11 cellular contexts compared by ENCODE assay signal in the genomic region with DNA sequence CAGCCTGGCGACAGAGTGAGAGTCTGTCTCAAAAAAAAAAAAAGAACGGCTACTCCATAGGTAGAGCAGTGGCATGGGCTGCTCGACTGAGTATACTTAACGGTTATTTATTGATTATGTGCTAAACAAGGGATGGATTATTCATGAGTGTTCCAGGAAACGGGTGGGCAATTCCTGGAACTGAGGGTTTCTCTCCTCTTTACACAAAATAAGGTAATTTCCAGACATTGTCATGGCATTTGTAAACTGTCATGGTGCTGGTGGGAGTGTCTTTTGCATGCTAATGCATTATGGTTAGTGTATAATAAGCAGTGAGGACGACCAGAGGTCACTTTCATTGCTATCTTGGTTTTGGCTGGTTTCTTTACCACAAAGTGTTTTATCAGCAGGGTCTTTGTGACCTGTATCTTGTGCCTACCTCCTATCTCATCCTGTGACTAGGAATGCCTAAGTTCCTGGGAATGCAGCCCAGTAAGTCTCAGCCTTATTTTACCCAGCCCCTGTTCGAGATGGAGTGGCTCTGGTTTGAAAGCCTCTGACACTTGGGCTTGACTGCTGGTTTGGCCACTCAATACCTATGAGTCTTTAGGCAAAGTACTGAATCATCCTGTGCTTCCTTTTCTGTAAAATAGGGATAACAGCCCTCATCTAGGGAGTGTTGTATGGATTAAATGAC. TPM values are rescaled to one million over a fixed set of nuclear protein-coding genes. Genes with fewer than 3 reads are reported as not detected.
DNase-seq lines count a peak whose midpoint lies in the region; ATAC-seq and TF ChIP-seq lines count a peak whose summit lies in the region.
"Had no signal": no experiment of that assay in that cellular context is flagged by ENCODE, and none has a peak within 500 bp of the region (broad histone marks: within the 10 kb centered on the region; RNA-seq: fewer than 3 reads in every experiment).

No MANE protein-coding gene starts in this region.

- peaks cover 85% of the 10 kb centered on the region for H3K4me1 Mint-ChIP-seq in CD4-positive, alpha-beta T cell (ENCODE audit: low read depth)
- H3K4me1 Mint-ChIP-seq in activated B cell treated with CpG ODN at 0.5 μM for 24 hours = peaks cover 75% of the 10 kb centered on the region
- H3K4me1 Mint-ChIP-seq in dendritic cell treated with granulocyte-macrophage colony-stimulating factor and Interleukin-4, amounts not matched to agents 40 ng/mL and 50 ng/mL, for 4 days (ENCODE audit: low read depth) = peaks cover 78% of the 10 kb centered on the region

- peak overlapping the region; percentile 83 for H3K27ac ChIP-seq in CD4-positive, alpha-beta T cell (ENCODE audit: low read depth, low read length)
- H3K27ac ChIP-seq in spleen = peak overlapping the region; percentile 90 to 98 (median 98)

- H3K27ac Mint-ChIP-seq in CD4-positive, alpha-beta T cell = peak overlapping the region; percentile 91
- peak overlapping the region; percentile 30 for H3K27ac Mint-ChIP-seq in activated B cell treated with CpG ODN at 0.5 μM for 24 hours
- H3K27ac Mint-ChIP-seq in dendritic cell treated with granulocyte-macrophage colony-stimulating factor and Interleukin-4, amounts not matched to agents 40 ng/mL and 50 ng/mL, for 4 days = peak overlapping the region; percentile 72

- CTCF ChIA-PET in CD4-positive, alpha-beta T cell (lab: Charles Lee) = no interaction called here
- CTCF ChIA-PET in activated B cell treated with CpG ODN at 0.5 μM for 24 hours (lab: Charles Lee) = no interaction called here

- TF ChIP-seq POLR2A in spleen (IDR thresholded peaks at IDR 0.05) = no peak

- H3K9me3 Mint-ChIP-seq in CD4-positive, alpha-beta T cell = no peaks in the 10 kb centered on the region
- no peaks in the 10 kb centered on the region for H3K9me3 Mint-ChIP-seq in activated B cell treated with CpG ODN at 0.5 μM for 24 hours
- H3K9me3 Mint-ChIP-seq in dendritic cell treated with granulocyte-macrophage colony-stimulating factor and Interleukin-4, amounts not matched to agents 40 ng/mL and 50 ng/mL, for 4 days = peaks cover 8% of the 10 kb centered on the region

- H3K4me1 ChIP-seq in spleen = peaks cover 26 to 94% (median 54%) of the 10 kb centered on the region in 6 donors

- H3K4me3 Mint-ChIP-seq in CD4-positive, alpha-beta T cell = peak overlapping the region; percentile 69
- peak overlapping the region; percentile 38 for H3K4me3 Mint-ChIP-seq in activated B cell treated with CpG ODN at 0.5 μM for 24 hours
- H3K4me3 Mint-ChIP-seq in dendritic cell treated with granulocyte-macrophage colony-stimulating factor and Interleukin-4, amounts not matched to agents 40 ng/mL and 50 ng/mL, for 4 days = peak overlapping the region; percentile 17

- intact Hi-C loops in CD4-positive, alpha-beta T cell (cut with DNase I, micrococcal nuclease) = no loop called here
- intact Hi-C loops in activated B cell treated with CpG ODN at 0.5 μM for 24 hours (cut with micrococcal nuclease) (no loop called here), spleen (cut with DNase I; ENCODE audit: low total_unique reads) (no loop called here)
- intact Hi-C loops in dendritic cell treated with granulocyte-macrophage colony-stimulating factor and Interleukin-4, amounts not matched to agents 40 ng/mL and 50 ng/mL, for 4 days (cut with micrococcal nuclease) = loop anchor here (5.0 kb wide), 1 partner anchor 110 kb away; no protein-coding TSS in a partner anchor

- H3K36me3 ChIP-seq in spleen = peaks cover 0 to 46% (median 3%) of the 10 kb centered on the region in 6 donors

- 61 to 75% (median 67%) methylated on average over 7 of the region's 7 CpGs for WGBS in spleen, 5 donors

- peaks cover 61% of the 10 kb centered on the region for H3K36me3 Mint-ChIP-seq in CD4-positive, alpha-beta T cell (ENCODE audit: low read depth)
- peaks cover 54% of the 10 kb centered on the region for H3K36me3 Mint-ChIP-seq in activated B cell treated with CpG ODN at 0.5 μM for 24 hours (ENCODE audit: low read depth)
- peaks cover 73% of the 10 kb centered on the region for H3K36me3 Mint-ChIP-seq in dendritic cell treated with granulocyte-macrophage colony-stimulating factor and Interleukin-4, amounts not matched to agents 40 ng/mL and 50 ng/mL, for 4 days (ENCODE audit: low read depth)

- no peaks in the 10 kb centered on the region for H3K9me3 ChIP-seq in CD4-positive, alpha-beta T cell (ENCODE audit: control insufficient read depth, low read length)
- H3K9me3 ChIP-seq in spleen = peaks cover 0 to 4% (median 0%) of the 10 kb centered on the region in 8 donors

- no peak for ATAC-seq in CD4-positive, alpha-beta T cell (ENCODE audit: poor library complexity)
- no peak for ATAC-seq in activated B cell treated with CpG ODN at 0.5 μM for 24 hours (ENCODE audit: low read depth)
- ATAC-seq: sciatic nerve had no signal

- POLR2A ChIA-PET in CD4-positive, alpha-beta T cell (lab: Charles Lee) = interaction anchor here (4.2 kb wide), 1 partner anchor 56 kb away, joined by 181 read pairs; the partner anchor contains the start of gene RPS6KA5
- POLR2A ChIA-PET in activated B cell treated with CpG ODN at 0.5 μM for 24 hours (lab: Charles Lee) = interaction anchor here (0.6 to 3.9 kb wide), 3 partner anchors 11 to 371 kb away, joined by 3 to 90 read pairs (median 3); partner anchors contain the start of gene RPS6KA5

- peak overlapping the region in 3 of 8 donors; percentile 65 to 89 (median 87) for H3K4me3 ChIP-seq in spleen

- no peak for DNase-seq in CD4-positive, alpha-beta T cell
- DNase-seq in activated B cell treated with CpG ODN at 0.5 μM for 24 hours (no peak), spleen (no peak), NCI-H345 (lab: John Stamatoyannopoulos, UW) (no peak), islet precursor cell (no peak), NCI-H748 (lab: John Stamatoyannopoulos, UW; ENCODE audit: unreplicated experiment) (no peak), NCI-H1694 (lab: John Stamatoyannopoulos, UW) (no peak)
- DNase-seq: KBM-7, NCI-H748 treated with DMSO at 0.1 percent for 48 hours had no signal

- no peaks in the 10 kb centered on the region for H3K27me3 Mint-ChIP-seq in CD4-positive, alpha-beta T cell
- H3K27me3 Mint-ChIP-seq in activated B cell treated with CpG ODN at 0.5 μM for 24 hours = no peaks in the 10 kb centered on the region
- no peaks in the 10 kb centered on the region for H3K27me3 Mint-ChIP-seq in dendritic cell treated with granulocyte-macrophage colony-stimulating factor and Interleukin-4, amounts not matched to agents 40 ng/mL and 50 ng/mL, for 4 days

- no peak for TF ChIP-seq CTCF in CD4-positive, alpha-beta T cell (IDR thresholded peaks at IDR 0.05)
- TF ChIP-seq CTCF in activated B cell treated with CpG ODN at 0.5 μM for 24 hours (IDR thresholded peaks at IDR 0.05) (no peak), spleen (IDR thresholded peaks at IDR 0.05 in 8 of 11, conservative IDR thresholded peaks at IDR 0.05 in 3 of 11) (no peak)

- no peaks in the 10 kb centered on the region for H3K27me3 ChIP-seq in CD4-positive, alpha-beta T cell (ENCODE audit: control insufficient read depth, insufficient read depth, low read length)
- no peaks in the 10 kb centered on the region for H3K27me3 ChIP-seq in spleen (replicated peaks in 1 of 7)

RNA-seq across cellular contexts. Expression of gene DGLUCY, which starts 3.2 kb away (rescaled TPM):
- 10 to 100 TPM; 33.0 to 34.9 TPM for total RNA-seq in CD4-positive, alpha-beta T cell
- total RNA-seq in activated B cell treated with CpG ODN at 0.5 μM for 24 hours = 76.7 and 92.7 TPM in 2 replicates
- total RNA-seq in spleen = 100 to 1,000 TPM in 5 of 7 donors, 10 to 100 TPM in 2; 83.2 to 134 (median 106) TPM
- polyA plus RNA-seq in spleen = 10 to 100 TPM; 24.1 to 42.9 (median 35.0) TPM

RNA-seq across cellular contexts. Expression of gene RPS6KA5, which starts 56.6 kb away (rescaled TPM):
- 10 to 100 TPM; 28.0 to 29.8 TPM for total RNA-seq in CD4-positive, alpha-beta T cell
- total RNA-seq in activated B cell treated with CpG ODN at 0.5 μM for 24 hours = 13.3 and 16.3 TPM in 2 replicates
- 10 to 100 TPM in 4 of 7 donors, 1 to 10 TPM in 3; 8.2 to 17.8 (median 14.6) TPM for total RNA-seq in spleen
- 1 to 10 TPM; 1.4 to 2.5 (median 1.7) TPM for polyA plus RNA-seq in spleen

Comparison
In these comparisons a context has a peak if more than half of its experiments do, and no peak if none do; other contexts are left out.
1. H3K27ac Mint-ChIP-seq: peak in every context shown above with its lines; median percentile 91 in CD4-positive, alpha-beta T cell; 72 in dendritic cell treated with granulocyte-macrophage colony-stimulating factor and Interleukin-4, amounts not matched to agents 40 ng/mL and 50 ng/mL, for 4 days; 30 in activated B cell treated with CpG ODN at 0.5 μM for 24 hours.
2. H3K4me3 Mint-ChIP-seq: peak in every context shown above with its lines; median percentile 69 in CD4-positive, alpha-beta T cell; 38 in activated B cell treated with CpG ODN at 0.5 μM for 24 hours; 17 in dendritic cell treated with granulocyte-macrophage colony-stimulating factor and Interleukin-4, amounts not matched to agents 40 ng/mL and 50 ng/mL, for 4 days.